In the genomic region with DNA sequence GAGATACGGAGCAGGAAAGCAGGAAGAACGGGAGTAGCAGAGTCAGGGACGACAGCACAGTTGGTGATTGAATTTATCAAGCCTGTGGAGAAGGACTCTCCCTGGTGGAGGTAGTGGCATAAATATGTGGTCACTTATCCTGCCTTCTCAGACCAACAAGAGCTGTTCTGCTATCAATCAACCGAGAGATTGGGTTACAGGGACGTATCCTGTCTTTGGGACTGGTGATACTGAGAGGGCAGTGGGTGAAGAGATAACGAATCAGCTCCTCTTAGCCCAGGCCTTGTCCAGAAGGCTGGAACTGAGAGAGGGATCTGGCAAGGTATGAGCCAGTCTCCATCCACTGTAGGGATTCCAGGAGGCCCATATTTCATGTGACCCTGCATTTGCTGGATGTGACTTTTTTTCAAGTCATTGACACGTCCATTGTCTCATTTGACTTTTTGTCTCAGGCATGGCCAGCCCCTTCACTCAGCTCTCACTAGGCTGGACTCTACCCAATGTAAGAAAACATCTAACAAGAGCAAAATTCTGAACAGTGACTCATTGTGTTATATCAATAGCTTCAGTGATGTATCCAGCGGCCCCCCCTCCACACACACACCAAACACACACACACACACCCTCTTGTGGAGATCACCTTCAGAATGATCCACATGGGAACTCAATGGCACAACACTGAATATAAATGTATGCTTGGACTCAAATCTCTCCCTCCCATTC, we compare ENCODE assay signal across 3 cellular contexts.
A peak's percentile ranks its signal among the peaks of the same experiment; 100 is the strongest.
TF ChIP-seq lines count a peak whose summit lies in the region.

No MANE protein-coding gene starts in this region.

TF ChIP-seq in SK-N-SH, 30 proteins besides CTCF, POLR2A, EP300 and RAD21:
- TF ChIP-seq RCOR1 (IDR thresholded peaks at IDR 0.05; ENCODE audit: low read length) (no peak), TCF12 (IDR thresholded peaks at IDR 0.05) (no peak), MEF2A (IDR thresholded peaks at IDR 0.05; ENCODE audit: borderline replicate concordance, low read depth) (no peak), FOXM1 (IDR thresholded peaks at IDR 0.05; ENCODE audit: low read depth) (no peak), POLR2AphosphoS5 (IDR thresholded peaks at IDR 0.05; ENCODE audit: low read depth, low read length) (no peak), SIN3A (IDR thresholded peaks at IDR 0.05; ENCODE audit: borderline replicate concordance, low read depth, low read length) (no peak), TAF1 (IDR thresholded peaks at IDR 0.05; ENCODE audit: borderline replicate concordance, low read depth, low read length) (no peak), RFX5 (IDR thresholded peaks at IDR 0.05; ENCODE audit: low read length) (no peak), RXRA (IDR thresholded peaks at IDR 0.05; ENCODE audit: borderline replicate concordance, low read depth) (no peak), JUND (IDR thresholded peaks at IDR 0.05) (peak; percentile 22; the same call in 1 of the 2 replicates), GABPA (IDR thresholded peaks at IDR 0.05; ENCODE audit: low read depth) (no peak)
- TF ChIP-seq, protein P1, sequence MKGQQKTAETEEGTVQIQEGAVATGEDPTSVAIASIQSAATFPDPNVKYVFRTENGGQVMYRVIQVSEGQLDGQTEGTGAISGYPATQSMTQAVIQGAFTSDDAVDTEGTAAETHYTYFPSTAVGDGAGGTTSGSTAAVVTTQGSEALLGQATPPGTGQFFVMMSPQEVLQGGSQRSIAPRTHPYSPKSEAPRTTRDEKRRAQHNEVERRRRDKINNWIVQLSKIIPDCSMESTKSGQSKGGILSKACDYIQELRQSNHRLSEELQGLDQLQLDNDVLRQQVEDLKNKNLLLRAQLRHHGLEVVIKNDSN (IDR thresholded peaks at IDR 0.05; ENCODE audit: borderline replicate concordance, low read depth) = no peak
- TF ChIP-seq, protein P2, sequence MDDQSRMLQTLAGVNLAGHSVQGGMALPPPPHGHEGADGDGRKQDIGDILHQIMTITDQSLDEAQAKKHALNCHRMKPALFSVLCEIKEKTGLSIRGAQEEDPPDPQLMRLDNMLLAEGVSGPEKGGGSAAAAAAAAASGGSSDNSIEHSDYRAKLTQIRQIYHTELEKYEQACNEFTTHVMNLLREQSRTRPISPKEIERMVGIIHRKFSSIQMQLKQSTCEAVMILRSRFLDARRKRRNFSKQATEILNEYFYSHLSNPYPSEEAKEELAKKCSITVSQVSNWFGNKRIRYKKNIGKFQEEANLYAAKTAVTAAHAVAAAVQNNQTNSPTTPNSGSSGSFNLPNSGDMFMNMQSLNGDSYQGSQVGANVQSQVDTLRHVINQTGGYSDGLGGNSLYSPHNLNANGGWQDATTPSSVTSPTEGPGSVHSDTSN (IDR thresholded peaks at IDR 0.05) = peak; percentile 31; the same call in 1 of the 2 replicates
- TF ChIP-seq, protein P3, sequence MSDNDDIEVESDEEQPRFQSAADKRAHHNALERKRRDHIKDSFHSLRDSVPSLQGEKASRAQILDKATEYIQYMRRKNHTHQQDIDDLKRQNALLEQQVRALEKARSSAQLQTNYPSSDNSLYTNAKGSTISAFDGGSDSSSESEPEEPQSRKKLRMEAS (IDR thresholded peaks at IDR 0.05; ENCODE audit: low read depth) = no peak
- TF ChIP-seq, protein P4, sequence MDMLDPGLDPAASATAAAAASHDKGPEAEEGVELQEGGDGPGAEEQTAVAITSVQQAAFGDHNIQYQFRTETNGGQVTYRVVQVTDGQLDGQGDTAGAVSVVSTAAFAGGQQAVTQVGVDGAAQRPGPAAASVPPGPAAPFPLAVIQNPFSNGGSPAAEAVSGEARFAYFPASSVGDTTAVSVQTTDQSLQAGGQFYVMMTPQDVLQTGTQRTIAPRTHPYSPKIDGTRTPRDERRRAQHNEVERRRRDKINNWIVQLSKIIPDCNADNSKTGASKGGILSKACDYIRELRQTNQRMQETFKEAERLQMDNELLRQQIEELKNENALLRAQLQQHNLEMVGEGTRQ (IDR thresholded peaks at IDR 0.05; ENCODE audit: borderline replicate concordance, low read depth, low read length) = no peak

TF ChIP-seq in SK-N-SH treated with all-trans-retinoic acid at 6 μM for 48 hours, 23 proteins besides CTCF, POLR2A, EP300 and RAD21:
- TF ChIP-seq ZNF565 (CRISPR knock-in tag; conservative IDR thresholded peaks at IDR 0.05; ENCODE audit: low read depth) (no peak), PPARA (CRISPR knock-in tag; IDR thresholded peaks at IDR 0.05; ENCODE audit: borderline replicate concordance) (no peak), ZC3H10 (CRISPR knock-in tag; IDR thresholded peaks at IDR 0.05) (no peak), SNAI2 (CRISPR knock-in tag; IDR thresholded peaks at IDR 0.05) (no peak)
- TF ChIP-seq, protein P5, sequence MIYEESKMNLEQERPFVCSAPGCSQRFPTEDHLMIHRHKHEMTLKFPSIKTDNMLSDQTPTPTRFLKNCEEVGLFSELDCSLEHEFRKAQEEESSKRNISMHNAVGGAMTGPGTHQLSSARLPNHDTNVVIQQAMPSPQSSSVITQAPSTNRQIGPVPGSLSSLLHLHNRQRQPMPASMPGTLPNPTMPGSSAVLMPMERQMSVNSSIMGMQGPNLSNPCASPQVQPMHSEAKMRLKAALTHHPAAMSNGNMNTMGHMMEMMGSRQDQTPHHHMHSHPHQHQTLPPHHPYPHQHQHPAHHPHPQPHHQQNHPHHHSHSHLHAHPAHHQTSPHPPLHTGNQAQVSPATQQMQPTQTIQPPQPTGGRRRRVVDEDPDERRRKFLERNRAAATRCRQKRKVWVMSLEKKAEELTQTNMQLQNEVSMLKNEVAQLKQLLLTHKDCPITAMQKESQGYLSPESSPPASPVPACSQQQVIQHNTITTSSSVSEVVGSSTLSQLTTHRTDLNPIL (CRISPR knock-in tag; IDR thresholded peaks at IDR 0.05; ENCODE audit: low read depth) = no peak

TF ChIP-seq in K562, 482 proteins besides CTCF, POLR2A, EP300 and RAD21 (continues in another document):
- TF ChIP-seq ZC3H8 (IDR thresholded peaks at IDR 0.05) (no peak), BRCA1 (IDR thresholded peaks at IDR 0.05) (no peak), BRCA1 (CRISPR knock-in tag; IDR thresholded peaks at IDR 0.05) (no peak), CHD2 (IDR thresholded peaks at IDR 0.05; ENCODE audit: low read depth, low read length) (0 out of 2 replicates have a peak, but pooled peaks have one; percentile 38), GTF2E2 (tag; IDR thresholded peaks at IDR 0.05) (no peak), SAFB (IDR thresholded peaks at IDR 0.05; ENCODE audit: borderline replicate concordance, low read depth, low read length) (no peak), ZNF717 (CRISPR knock-in tag; IDR thresholded peaks at IDR 0.05) (no peak), PHB2 (IDR thresholded peaks at IDR 0.05; ENCODE audit: low read depth) (peak; percentile 93), KHSRP (IDR thresholded peaks at IDR 0.05) (no peak), ZKSCAN1 (IDR thresholded peaks at IDR 0.05; ENCODE audit: low read depth, low read length) (no peak), ZNF79 (CRISPR knock-in tag; IDR thresholded peaks at IDR 0.05; ENCODE audit: low read depth) (no peak), TCF3 (CRISPR knock-in tag; IDR thresholded peaks at IDR 0.05) (peak; percentile 97), POU5F1 (IDR thresholded peaks at IDR 0.05; ENCODE audit: borderline replicate concordance, low read depth, low read length, partially characterized antibody) (no peak), ZNF766 (CRISPR knock-in tag; conservative IDR thresholded peaks at IDR 0.05) (peak; percentile 90), TSC22D4 (tag; IDR thresholded peaks at IDR 0.05) (no peak), HNRNPUL1 (IDR thresholded peaks at IDR 0.05; ENCODE audit: low read length) (no peak; the same call in 1 of the 2 replicates), MEIS2 (IDR thresholded peaks at IDR 0.05; ENCODE audit: partially characterized antibody) (peak; percentile 99), EP400 (IDR thresholded peaks at IDR 0.05) (peak; percentile 58), NCOR1 (IDR thresholded peaks at IDR 0.05) (peak; percentile 97), SIX5 (IDR thresholded peaks at IDR 0.05; ENCODE audit: borderline replicate concordance in 1 of 2, insufficient read depth in 1 of 2, low read depth in 1 of 2, low read length in 2 of 2) (no peak)
- TF ChIP-seq, protein P6, sequence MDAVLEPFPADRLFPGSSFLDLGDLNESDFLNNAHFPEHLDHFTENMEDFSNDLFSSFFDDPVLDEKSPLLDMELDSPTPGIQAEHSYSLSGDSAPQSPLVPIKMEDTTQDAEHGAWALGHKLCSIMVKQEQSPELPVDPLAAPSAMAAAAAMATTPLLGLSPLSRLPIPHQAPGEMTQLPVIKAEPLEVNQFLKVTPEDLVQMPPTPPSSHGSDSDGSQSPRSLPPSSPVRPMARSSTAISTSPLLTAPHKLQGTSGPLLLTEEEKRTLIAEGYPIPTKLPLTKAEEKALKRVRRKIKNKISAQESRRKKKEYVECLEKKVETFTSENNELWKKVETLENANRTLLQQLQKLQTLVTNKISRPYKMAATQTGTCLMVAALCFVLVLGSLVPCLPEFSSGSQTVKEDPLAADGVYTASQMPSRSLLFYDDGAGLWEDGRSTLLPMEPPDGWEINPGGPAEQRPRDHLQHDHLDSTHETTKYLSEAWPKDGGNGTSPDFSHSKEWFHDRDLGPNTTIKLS (IDR thresholded peaks at IDR 0.05; ENCODE audit: borderline replicate concordance, low read depth) = no peak; the same call in 1 of the 2 replicates
- TF ChIP-seq, protein P7, sequence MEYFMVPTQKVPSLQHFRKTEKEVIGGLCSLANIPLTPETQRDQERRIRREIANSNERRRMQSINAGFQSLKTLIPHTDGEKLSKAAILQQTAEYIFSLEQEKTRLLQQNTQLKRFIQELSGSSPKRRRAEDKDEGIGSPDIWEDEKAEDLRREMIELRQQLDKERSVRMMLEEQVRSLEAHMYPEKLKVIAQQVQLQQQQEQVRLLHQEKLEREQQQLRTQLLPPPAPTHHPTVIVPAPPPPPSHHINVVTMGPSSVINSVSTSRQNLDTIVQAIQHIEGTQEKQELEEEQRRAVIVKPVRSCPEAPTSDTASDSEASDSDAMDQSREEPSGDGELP (CRISPR knock-in tag; IDR thresholded peaks at IDR 0.05; ENCODE audit: borderline replicate concordance) = peak; percentile 38; the same call in 1 of the 2 replicates
- TF ChIP-seq, protein P8, sequence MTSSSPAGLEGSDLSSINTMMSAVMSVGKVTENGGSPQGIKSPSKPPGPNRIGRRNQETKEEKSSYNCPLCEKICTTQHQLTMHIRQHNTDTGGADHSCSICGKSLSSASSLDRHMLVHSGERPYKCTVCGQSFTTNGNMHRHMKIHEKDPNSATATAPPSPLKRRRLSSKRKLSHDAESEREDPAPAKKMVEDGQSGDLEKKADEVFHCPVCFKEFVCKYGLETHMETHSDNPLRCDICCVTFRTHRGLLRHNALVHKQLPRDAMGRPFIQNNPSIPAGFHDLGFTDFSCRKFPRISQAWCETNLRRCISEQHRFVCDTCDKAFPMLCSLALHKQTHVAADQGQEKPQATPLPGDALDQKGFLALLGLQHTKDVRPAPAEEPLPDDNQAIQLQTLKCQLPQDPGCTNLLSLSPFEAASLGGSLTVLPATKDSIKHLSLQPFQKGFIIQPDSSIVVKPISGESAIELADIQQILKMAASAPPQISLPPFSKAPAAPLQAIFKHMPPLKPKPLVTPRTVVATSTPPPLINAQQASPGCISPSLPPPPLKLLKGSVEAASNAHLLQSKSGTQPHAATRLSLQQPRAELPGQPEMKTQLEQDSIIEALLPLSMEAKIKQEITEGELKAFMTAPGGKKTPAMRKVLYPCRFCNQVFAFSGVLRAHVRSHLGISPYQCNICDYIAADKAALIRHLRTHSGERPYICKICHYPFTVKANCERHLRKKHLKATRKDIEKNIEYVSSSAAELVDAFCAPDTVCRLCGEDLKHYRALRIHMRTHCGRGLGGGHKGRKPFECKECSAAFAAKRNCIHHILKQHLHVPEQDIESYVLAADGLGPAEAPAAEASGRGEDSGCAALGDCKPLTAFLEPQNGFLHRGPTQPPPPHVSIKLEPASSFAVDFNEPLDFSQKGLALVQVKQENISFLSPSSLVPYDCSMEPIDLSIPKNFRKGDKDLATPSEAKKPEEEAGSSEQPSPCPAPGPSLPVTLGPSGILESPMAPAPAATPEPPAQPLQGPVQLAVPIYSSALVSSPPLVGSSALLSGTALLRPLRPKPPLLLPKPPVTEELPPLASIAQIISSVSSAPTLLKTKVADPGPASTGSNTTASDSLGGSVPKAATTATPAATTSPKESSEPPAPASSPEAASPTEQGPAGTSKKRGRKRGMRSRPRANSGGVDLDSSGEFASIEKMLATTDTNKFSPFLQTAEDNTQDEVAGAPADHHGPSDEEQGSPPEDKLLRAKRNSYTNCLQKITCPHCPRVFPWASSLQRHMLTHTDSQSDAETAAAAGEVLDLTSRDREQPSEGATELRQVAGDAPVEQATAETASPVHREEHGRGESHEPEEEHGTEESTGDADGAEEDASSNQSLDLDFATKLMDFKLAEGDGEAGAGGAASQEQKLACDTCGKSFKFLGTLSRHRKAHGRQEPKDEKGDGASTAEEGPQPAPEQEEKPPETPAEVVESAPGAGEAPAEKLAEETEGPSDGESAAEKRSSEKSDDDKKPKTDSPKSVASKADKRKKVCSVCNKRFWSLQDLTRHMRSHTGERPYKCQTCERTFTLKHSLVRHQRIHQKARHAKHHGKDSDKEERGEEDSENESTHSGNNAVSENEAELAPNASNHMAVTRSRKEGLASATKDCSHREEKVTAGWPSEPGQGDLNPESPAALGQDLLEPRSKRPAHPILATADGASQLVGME (CRISPR knock-in tag; IDR thresholded peaks at IDR 0.05) = no peak
- TF ChIP-seq, protein P9, sequence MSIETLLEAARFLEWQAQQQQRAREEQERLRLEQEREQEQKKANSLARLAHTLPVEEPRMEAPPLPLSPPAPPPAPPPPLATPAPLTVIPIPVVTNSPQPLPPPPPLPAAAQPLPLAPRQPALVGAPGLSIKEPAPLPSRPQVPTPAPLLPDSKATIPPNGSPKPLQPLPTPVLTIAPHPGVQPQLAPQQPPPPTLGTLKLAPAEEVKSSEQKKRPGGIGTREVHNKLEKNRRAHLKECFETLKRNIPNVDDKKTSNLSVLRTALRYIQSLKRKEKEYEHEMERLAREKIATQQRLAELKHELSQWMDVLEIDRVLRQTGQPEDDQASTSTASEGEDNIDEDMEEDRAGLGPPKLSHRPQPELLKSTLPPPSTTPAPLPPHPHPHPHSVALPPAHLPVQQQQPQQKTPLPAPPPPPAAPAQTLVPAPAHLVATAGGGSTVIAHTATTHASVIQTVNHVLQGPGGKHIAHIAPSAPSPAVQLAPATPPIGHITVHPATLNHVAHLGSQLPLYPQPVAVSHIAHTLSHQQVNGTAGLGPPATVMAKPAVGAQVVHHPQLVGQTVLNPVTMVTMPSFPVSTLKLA (conservative IDR thresholded peaks at IDR 0.05) = peak in 1 of 2 experiments; percentile 61; a peak in 2 of 4 replicates
- TF ChIP-seq, protein P10, sequence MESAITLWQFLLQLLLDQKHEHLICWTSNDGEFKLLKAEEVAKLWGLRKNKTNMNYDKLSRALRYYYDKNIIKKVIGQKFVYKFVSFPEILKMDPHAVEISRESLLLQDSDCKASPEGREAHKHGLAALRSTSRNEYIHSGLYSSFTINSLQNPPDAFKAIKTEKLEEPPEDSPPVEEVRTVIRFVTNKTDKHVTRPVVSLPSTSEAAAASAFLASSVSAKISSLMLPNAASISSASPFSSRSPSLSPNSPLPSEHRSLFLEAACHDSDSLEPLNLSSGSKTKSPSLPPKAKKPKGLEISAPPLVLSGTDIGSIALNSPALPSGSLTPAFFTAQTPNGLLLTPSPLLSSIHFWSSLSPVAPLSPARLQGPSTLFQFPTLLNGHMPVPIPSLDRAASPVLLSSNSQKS (CRISPR knock-in tag; IDR thresholded peaks at IDR 0.05) = no peak
- TF ChIP-seq, protein P11, sequence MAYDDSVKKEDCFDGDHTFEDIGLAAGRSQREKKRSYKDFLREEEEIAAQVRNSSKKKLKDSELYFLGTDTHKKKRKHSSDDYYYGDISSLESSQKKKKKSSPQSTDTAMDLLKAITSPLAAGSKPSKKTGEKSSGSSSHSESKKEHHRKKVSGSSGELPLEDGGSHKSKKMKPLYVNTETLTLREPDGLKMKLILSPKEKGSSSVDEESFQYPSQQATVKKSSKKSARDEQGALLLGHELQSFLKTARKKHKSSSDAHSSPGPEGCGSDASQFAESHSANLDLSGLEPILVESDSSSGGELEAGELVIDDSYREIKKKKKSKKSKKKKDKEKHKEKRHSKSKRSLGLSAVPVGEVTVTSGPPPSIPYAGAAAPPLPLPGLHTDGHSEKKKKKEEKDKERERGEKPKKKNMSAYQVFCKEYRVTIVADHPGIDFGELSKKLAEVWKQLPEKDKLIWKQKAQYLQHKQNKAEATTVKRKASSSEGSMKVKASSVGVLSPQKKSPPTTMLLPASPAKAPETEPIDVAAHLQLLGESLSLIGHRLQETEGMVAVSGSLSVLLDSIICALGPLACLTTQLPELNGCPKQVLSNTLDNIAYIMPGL (CRISPR knock-in tag; IDR thresholded peaks at IDR 0.05) = 0 out of 2 replicates have a peak, but pooled peaks have one; percentile 39
